In genomic region chr6:73006161-73006560, GRCh38 we compare ENCODE assay signal across 27 cellular contexts.
"Had no signal": no experiment of that assay in that cellular context is flagged by ENCODE, and none has a peak within 500 bp of the region (broad histone marks: within the 10 kb centered on the region; RNA-seq: fewer than 3 reads in every experiment).

No MANE protein-coding gene starts in this region.

- DNase-seq: activated CD4-positive, alpha-beta memory T cell treated with anti-CD3 and anti-CD28 coated beads, Interleukin-2, amount 10 ng/mL, durations not matched to agents 7 days and 5 days; activated CD4-positive, alpha-beta T cell treated with anti-CD3 and anti-CD28 coated beads, Interleukin-2, amount 10 ng/mL, durations not matched to agents 7 days and 5 days; activated CD4-positive, CD25-positive, alpha-beta regulatory T cell; activated naive CD4-positive, alpha-beta T cell treated with anti-CD3 and anti-CD28 coated beads, Interleukin-2, amount 50 U/mL, for 16 hours; activated naive CD8-positive, alpha-beta T cell treated with anti-CD3 and anti-CD28 coated beads, Interleukin-2, amount 10 ng/mL, durations not matched to agents 7 days and 5 days; activated T-cell treated with anti-CD3 and anti-CD28 coated beads for 4 hours; activated T-cell treated with anti-CD3 and anti-CD28 coated beads, Interleukin-2, amount 50 U/mL, for 48 hours; adrenal gland; body of pancreas; NCI-H1092; NCI-H1417; NCI-H1930; NCI-H2171; NCI-H345; NCI-H510A; NCI-H526 treated with DMSO at 0.1 percent for 48 hours; NCI-H82; NK-92 treated with Interleukin-12 subunit alpha and Interleukin-12 subunit beta, amount 100 ng/mL, for 24 hours; OCI-M1; RPMI8226; SK-N-SH; T-helper 1 cell had no signal

- H3K4me3 ChIP-seq: adrenal gland, ascending aorta, body of pancreas had no signal

- ATAC-seq: activated T-helper 17 cell treated with anti-CD3 and anti-CD28 coated beads, Interleukin-2, amount 50 U/mL, for 72 hours; body of pancreas; Panc1; Right ventricle myocardium inferior had no signal

- H3K27me3 ChIP-seq: adrenal gland, ascending aorta, body of pancreas had no signal

- H3K4me1 ChIP-seq: adrenal gland, ascending aorta, body of pancreas had no signal

- H3K9me3 ChIP-seq: ascending aorta, body of pancreas, SK-N-SH had no signal

- H3K27ac ChIP-seq: adrenal gland, ascending aorta, body of pancreas, VCaP had no signal

- H3K36me3 ChIP-seq: adrenal gland, ascending aorta had no signal
